In genomic region chr12:57241556-57242310, GRCh38 we compare ENCODE assay signal across 9 cellular contexts. TPM values are rescaled to one million over a fixed set of nuclear protein-coding genes. Genes with fewer than 3 reads are reported as not detected.
DNase-seq lines count a peak whose midpoint lies in the region; ATAC-seq, FAIRE-seq and TF ChIP-seq lines count a peak whose summit lies in the region.
"Had no signal": no experiment of that assay in that cellular context is flagged by ENCODE, and none has a peak within 500 bp of the region (broad histone marks: within the 10 kb centered on the region; RNA-seq: fewer than 3 reads in every experiment).

No MANE protein-coding gene starts in this region.

- in situ Hi-C loops in GM12878 (cut with MboI), result no loop called here
- in situ Hi-C loops in GM13977 (cut with MboI; ENCODE audit: low pct_unique_long_range_greater_than_20kb, low sequenced_read_pairs, unreplicated experiment), result no loop called here

- H3K9ac ChIP-seq in Loucy (ENCODE audit: low read depth, low read length, poor library complexity, severe bottlenecking) (no peak overlapping the region), GM12878 (ENCODE audit: control insufficient read depth, insufficient read depth, low read length) (no peak overlapping the region)

- intact Hi-C loops in GM12878 (cut with micrococcal nuclease; ENCODE audit: unreplicated experiment), result loop anchor here (2.0 to 5.0 kb wide), 2 partner anchors 59 to 119 kb away; no protein-coding TSS in a partner anchor
- intact Hi-C loops in posterior vena cava (cut with DNase I), result no loop called here

- no TSS peak for BruUV-seq in GM12878 (replicated peaks; lab: Mats Ljungman, UMichigan)

- H3K4me3 ChIP-seq in Loucy (ENCODE audit: low read length, poor library complexity, severe bottlenecking) (no peak overlapping the region), GM12878 (no peak overlapping the region)

- no peak overlapping the region for H3K27ac ChIP-seq in GM12878 (ENCODE audit: control insufficient read depth, insufficient read depth)
- H3K27ac ChIP-seq: colonic mucosa had no signal

- TF ChIP-seq RAD21 in GM12878 (IDR thresholded peaks at IDR 0.05; ENCODE audit: insufficient read depth, low read depth, low read length), result no peak

- no peaks in the 10 kb centered on the region for H3K9me3 Mint-ChIP-seq in osteocyte (ENCODE audit: unreplicated experiment)

- H2AFZ ChIP-seq in Loucy (ENCODE audit: low read length), result no peak overlapping the region
- no peak overlapping the region for H2AFZ ChIP-seq in GM12878 (ENCODE audit: control insufficient read depth, low read depth, low read length)

- H3K79me2 ChIP-seq in Loucy (ENCODE audit: insufficient read depth, low read length), result no peaks in the 10 kb centered on the region
- no peaks in the 10 kb centered on the region for H3K79me2 ChIP-seq in GM12878 (ENCODE audit: control insufficient read depth, insufficient read depth, low read length)

- H3K9me3 ChIP-seq in Loucy (ENCODE audit: insufficient read depth, low read depth, low read length) (no peaks in the 10 kb centered on the region), GM12878 (replicated peaks; ENCODE audit: control insufficient read depth, insufficient read depth, low read length) (no peaks in the 10 kb centered on the region)
- H3K9me3 ChIP-seq: colonic mucosa had no signal

- SMC1A ChIA-PET in GM12878 (lab: Charles Lee; ENCODE audit: uncharacterized antibody, unreplicated experiment), result interaction anchor here (1.0 to 8.1 kb wide), 4 partner anchors 12 to 217 kb away, joined by 3 to 55 read pairs (median 8); partner anchors contain the start of genes INHBE and SHMT2

- no peaks in the 10 kb centered on the region for H3F3A ChIP-seq in Loucy (ENCODE audit: low read depth)

- CTCF ChIA-PET in GM12878 (lab: Yijun Ruan, JAX), result interaction anchor here (1.1 to 10.7 kb wide), 22 partner anchors 9 to 475 kb away, joined by 3 to 271 read pairs (median 8); partner anchors contain the start of genes INHBE, LRP1, SHMT2 and STAC3

- TF ChIP-seq CTCF in Loucy (conservative IDR thresholded peaks at IDR 0.05; ENCODE audit: low read length) (no peak), GM12878 (IDR thresholded peaks at IDR 0.05 in 2 of 3, conservative IDR thresholded peaks at IDR 0.05 in 1 of 3; ENCODE audit: control insufficient read depth in 2 of 3, extremely low read depth in 1 of 3, insufficient read depth in 1 of 3, low read depth in 3 of 3, low read length in 3 of 3) (no peak), osteocyte (IDR thresholded peaks at IDR 0.05) (no peak), GM13977 (IDR thresholded peaks at IDR 0.05; ENCODE audit: extremely low read depth, insufficient read depth, missing control alignments) (no peak)

- H3K27me3 Mint-ChIP-seq in osteocyte (ENCODE audit: unreplicated experiment), result peaks cover 2% of the 10 kb centered on the region

- H3K36me3 ChIP-seq in Loucy (ENCODE audit: insufficient read depth, low read length) (no peaks in the 10 kb centered on the region), GM12878 (ENCODE audit: control insufficient read depth in 2 of 2, insufficient read depth in 2 of 2, low read length in 1 of 2) (no peaks in the 10 kb centered on the region)
- H3K36me3 ChIP-seq: colonic mucosa had no signal

- no peak for TF ChIP-seq EP300 in GM12878 (IDR thresholded peaks at IDR 0.05; ENCODE audit: borderline replicate concordance in 1 of 2, control insufficient read depth in 1 of 2, low read depth in 2 of 2, low read length in 2 of 2)

- H3K4me1 ChIP-seq in Loucy (ENCODE audit: insufficient read depth, low read length, poor library complexity, severe bottlenecking) (peaks cover 13% of the 10 kb centered on the region), GM12878 (ENCODE audit: control insufficient read depth, insufficient read depth, low read length) (peaks cover 50% of the 10 kb centered on the region)

- peak overlapping the region; percentile 91 for H3K4me3 Mint-ChIP-seq in osteocyte (ENCODE audit: unreplicated experiment)

- H3K36me3 Mint-ChIP-seq in osteocyte (ENCODE audit: unreplicated experiment), result peaks cover 1% of the 10 kb centered on the region

- H4K20me1 ChIP-seq in Loucy (ENCODE audit: insufficient read depth, low read length, poor library complexity, severe bottlenecking) (no peaks in the 10 kb centered on the region), GM12878 (ENCODE audit: control insufficient read depth, insufficient read depth) (peaks cover 2% of the 10 kb centered on the region; the same call in 1 of the 2 replicates)

- WGBS in GM12878 (ENCODE audit: insufficient coverage, insufficient replicate concordance, low lambda C conversion rate, missing lambda C conversion rate), result 21% methylated on average over 37 of the region's 37 CpGs

- no peak overlapping the region for H3K27ac Mint-ChIP-seq in osteocyte (ENCODE audit: unreplicated experiment)

- POLR2A ChIA-PET in GM12878 (lab: Charles Lee), result interaction anchor here (0.5 to 2.8 kb wide), 6 partner anchors 12 to 665 kb away, joined by 3 to 15 read pairs (median 4); partner anchors contain the start of gene SHMT2

- peaks cover 62% of the 10 kb centered on the region for H3K4me1 Mint-ChIP-seq in osteocyte (ENCODE audit: unreplicated experiment)

- no peaks in the 10 kb centered on the region for H3K9me2 ChIP-seq in Loucy (replicated peaks; ENCODE audit: low read depth, low read length)

- no peak for TF ChIP-seq POLR2A in GM12878 (IDR thresholded peaks at IDR 0.05; ENCODE audit: low read depth, low read length)

- DNase-seq in NCI-H1417 (lab: John Stamatoyannopoulos, UW) (peak in 2 of 3 experiments; percentile 54 to 67), NCI-H1417 treated with DMSO at 0.1 percent for 48 hours (lab: John Stamatoyannopoulos, UW) (no peak), GM12878 (ENCODE audit: low read depth, low spot score) (no peak), osteocyte (ENCODE audit: extremely low spot score, unreplicated experiment) (no peak), posterior vena cava (ENCODE audit: low spot score) (no peak), inferior parietal cortex (ENCODE audit: extremely low spot score) (no peak), GM13977 (ENCODE audit: low spot score) (no peak)
- DNase-seq: colonic mucosa had no signal

- RAD21 ChIA-PET in GM12878 (lab: Charles Lee; ENCODE audit: unreplicated experiment), result interaction anchor here (1.0 to 14.4 kb wide), 8 partner anchors 12 to 217 kb away, joined by 3 to 85 read pairs (median 6); partner anchors contain the start of genes GLI1, INHBE and SHMT2

- ATAC-seq in GM12878, result no peak

- FAIRE-seq in GM12878 (lab: Jason Lieb, UNC), result peak; percentile 61

- peak overlapping the region; percentile 90 for H3K4me2 ChIP-seq in Loucy (ENCODE audit: low read depth, low read length, poor library complexity, severe bottlenecking)
- no peak overlapping the region for H3K4me2 ChIP-seq in GM12878 (ENCODE audit: control insufficient read depth, insufficient read depth)

- H3K27me3 ChIP-seq in Loucy (ENCODE audit: insufficient read depth, low read length, poor library complexity, severe bottlenecking) (no peaks in the 10 kb centered on the region), GM12878 (replicated peaks in 1 of 2; ENCODE audit: control insufficient read depth in 2 of 2, insufficient read depth in 2 of 2, low read length in 1 of 2) (peaks cover 5 to 8% of the 10 kb centered on the region in 2 experiments; a peak in 3 of 4 replicates)

RNA-seq across cellular contexts. Expression of gene STAC3, which starts 9.3 kb away (rescaled TPM):
- total RNA-seq in GM12878 (2013; cell fraction: nucleolus; rRNA removed), result 3.2 and 4.8 TPM in 2 replicates
- total RNA-seq in GM12878 (2014; rRNA removed) (2.7 and 3.6 TPM in 2 replicates), GM12878 (2014; rRNA removed; fragmentation: Illumina TruSeq; extraction: Trizol) (3.3 and 4.0 TPM in 2 replicates), GM12878 (2021) (5.5 and 5.7 TPM in 2 replicates), osteocyte (1.8 and 2.4 TPM in 2 replicates), posterior vena cava (1 to 10 TPM; 1.2 to 2.8 TPM)
- polyA plus RNA-seq in GM12878 (2011; ENCODE audit: low read depth), result 3.8 TPM
- polyA plus RNA-seq in GM12878 (2011; rRNA removed) (8.8 and 10.4 TPM in 2 replicates), GM12878 (2014; fragmentation: Illumina TruSeq; extraction: Trizol) (9.8 and 9.9 TPM in 2 replicates), GM12878 (2014; fragmentation: Nextera tagmentation; extraction: Ambion mirVana) (under 1 TPM; 0.49 to 0.55 TPM), GM12878 (2014; rRNA removed) (8.3 and 9.4 TPM in 2 replicates), GM12878 (2016; fragmentation: Nextera tagmentation; extraction: Ambion mirVana) (1 to 10 TPM; 1.7 to 2.1 TPM)
- polyA plus RNA-seq in GM12878 (2011; cell fraction: cytosol; rRNA removed), result 7.2 and 7.5 TPM in 2 replicates
- polyA plus RNA-seq in GM12878 (2011; cell fraction: nucleus; rRNA removed), result 9.9 and 11.7 TPM in 2 replicates
- 6.6 and 7.7 TPM in 2 replicates for polyA plus RNA-seq in GM12878 (2012)
- polyA minus RNA-seq in GM12878 (2011; rRNA and poly(A)+ RNA removed), result 4.6 and 5.5 TPM in 2 replicates
- 3.5 and 3.9 TPM in 2 replicates for polyA minus RNA-seq in GM12878 (2011; cell fraction: cytosol; rRNA and poly(A)+ RNA removed)
- polyA minus RNA-seq in GM12878 (2011; cell fraction: nucleus; rRNA and poly(A)+ RNA removed), result 2.2 and 2.3 TPM in 2 replicates

RNA-seq across cellular contexts. Expression of gene SHMT2, which starts 12.2 kb away (rescaled TPM):
- 103 and 117 TPM in 2 replicates for total RNA-seq in GM12878 (2013; cell fraction: nucleolus; rRNA removed)
- total RNA-seq in GM12878 (2014; rRNA removed) (247 and 292 TPM in 2 replicates), GM12878 (2014; rRNA removed; fragmentation: Illumina TruSeq; extraction: Trizol) (147 and 158 TPM in 2 replicates), GM12878 (2021) (288 and 297 TPM in 2 replicates), osteocyte (263 and 290 TPM in 2 replicates), posterior vena cava (10 to 100 TPM; 53.2 to 53.7 TPM)
- 113 TPM for polyA plus RNA-seq in GM12878 (2011; ENCODE audit: low read depth)
- polyA plus RNA-seq in GM12878 (2011; rRNA removed) (93.5 and 253 TPM in 2 replicates), GM12878 (2014; fragmentation: Illumina TruSeq; extraction: Trizol) (96.4 and 282 TPM in 2 replicates), GM12878 (2014; fragmentation: Nextera tagmentation; extraction: Ambion mirVana) (10 to 100 TPM; 57.0 to 65.6 TPM), GM12878 (2014; rRNA removed) (193 and 221 TPM in 2 replicates), GM12878 (2016; fragmentation: Nextera tagmentation; extraction: Ambion mirVana) (100 to 1,000 TPM; 153 to 178 TPM)
- 380 and 408 TPM in 2 replicates for polyA plus RNA-seq in GM12878 (2011; cell fraction: cytosol; rRNA removed)
- 498 and 628 TPM in 2 replicates for polyA plus RNA-seq in GM12878 (2011; cell fraction: nucleus; rRNA removed)
- polyA plus RNA-seq in GM12878 (2012), result 207 and 235 TPM in 2 replicates
- polyA minus RNA-seq in GM12878 (2011; rRNA and poly(A)+ RNA removed), result 217 and 275 TPM in 2 replicates
- polyA minus RNA-seq in GM12878 (2011; cell fraction: cytosol; rRNA and poly(A)+ RNA removed), result 110 and 146 TPM in 2 replicates
- polyA minus RNA-seq in GM12878 (2011; cell fraction: nucleus; rRNA and poly(A)+ RNA removed), result 118 and 173 TPM in 2 replicates

RNA-seq across cellular contexts. Expression of gene NXPH4, which starts 25.1 kb away (rescaled TPM):
- total RNA-seq in GM12878 (2013; cell fraction: nucleolus; rRNA removed), result 0.48 TPM in 1 of 2 replicates, not detected in the other
- total RNA-seq in GM12878 (2014; rRNA removed) (not detected in 2 replicates), GM12878 (2014; rRNA removed; fragmentation: Illumina TruSeq; extraction: Trizol) (not detected in 2 replicates), GM12878 (2021) (0.19 and 0.26 TPM in 2 replicates), osteocyte (62.6 and 63.8 TPM in 2 replicates), posterior vena cava (under 1 TPM; 0.24 to 0.79 TPM)
- not detected for polyA plus RNA-seq in GM12878 (2011; ENCODE audit: low read depth)
- polyA plus RNA-seq in GM12878 (2011; rRNA removed) (not detected in 2 replicates), GM12878 (2014; fragmentation: Illumina TruSeq; extraction: Trizol) (0.03 TPM in 1 of 2 replicates, not detected in the other), GM12878 (2014; fragmentation: Nextera tagmentation; extraction: Ambion mirVana) (not detected), GM12878 (2014; rRNA removed) (not detected in 2 replicates), GM12878 (2016; fragmentation: Nextera tagmentation; extraction: Ambion mirVana) (not detected)
- polyA plus RNA-seq in GM12878 (2011; cell fraction: cytosol; rRNA removed), result 0.12 TPM in 1 of 2 replicates, not detected in the other
- polyA plus RNA-seq in GM12878 (2011; cell fraction: nucleus; rRNA removed), result 0.29 and 0.58 TPM in 2 replicates
- polyA plus RNA-seq in GM12878 (2012), result 0.46 and 0.54 TPM in 2 replicates
- not detected in 2 replicates for polyA minus RNA-seq in GM12878 (2011; rRNA and poly(A)+ RNA removed)
- polyA minus RNA-seq in GM12878 (2011; cell fraction: cytosol; rRNA and poly(A)+ RNA removed), result not detected in 2 replicates
- not detected in 2 replicates for polyA minus RNA-seq in GM12878 (2011; cell fraction: nucleus; rRNA and poly(A)+ RNA removed)

Comparison
In these comparisons a context has a peak if more than half of its experiments do, and no peak if none do; other contexts are left out.
1. DNase-seq: peak in NCI-H1417 (2 of 3); none in NCI-H1417 treated with DMSO at 0.1 percent for 48 hours (single experiment), GM12878 (single experiment), osteocyte (single experiment), posterior vena cava (single experiment), inferior parietal cortex (single experiment) and GM13977 (single experiment).
2. RNA of gene NXPH4, which starts 25.1 kb away (total RNA-seq): 62.6 to 63.8 TPM in osteocyte; 0.24 to 0.79 TPM in posterior vena cava and 0.19 to 0.48 TPM in GM12878; every median in the first group is over 10 times any median in the second.